ENCODE assay signal across 8 cellular contexts in genomic region chr5:17218353-17219005, GRCh38. TPM values are rescaled to one million over a fixed set of nuclear protein-coding genes. Genes with fewer than 3 reads are reported as not detected.
DNase-seq lines count a peak whose midpoint lies in the region; ATAC-seq lines count a peak whose summit lies in the region.

No MANE protein-coding gene starts in this region.

- ATAC-seq in HG02884 (IDR thresholded peaks at IDR 0.05; ENCODE audit: unreplicated experiment) (peak; percentile 35), esophagus mucosa (peak; percentile 3)
- peak; percentile 35 for ATAC-seq in naive thymus-derived CD4-positive, alpha-beta T cell

- H3K4me3 ChIP-seq in SK-N-MC = peak overlapping the region; percentile 97
- H3K4me3 ChIP-seq in naive thymus-derived CD4-positive, alpha-beta T cell (ENCODE audit: low read length) = peak overlapping the region; percentile 27

- no peaks in the 10 kb centered on the region for H3K9me3 Mint-ChIP-seq in activated naive CD4-positive, alpha-beta T cell treated with anti-CD3 and anti-CD28 coated beads, Interleukin-2, amount 50 U/mL, for 24 hours
- H3K9me3 Mint-ChIP-seq in naive thymus-derived CD4-positive, alpha-beta T cell = peaks cover 0 to 8% (median 0%) of the 10 kb centered on the region in 11 donors

- peaks cover 45% of the 10 kb centered on the region for H3K27me3 Mint-ChIP-seq in activated naive CD4-positive, alpha-beta T cell treated with anti-CD3 and anti-CD28 coated beads, Interleukin-2, amount 50 U/mL, for 24 hours
- H3K27me3 Mint-ChIP-seq in naive thymus-derived CD4-positive, alpha-beta T cell = peaks cover 46 to 67% (median 59%) of the 10 kb centered on the region in 5 donors

- H3K9ac ChIP-seq in SK-N-MC (ENCODE audit: insufficient read length) = peak overlapping the region; percentile 89

- H3K27me3 ChIP-seq in naive thymus-derived CD4-positive, alpha-beta T cell (ENCODE audit: control insufficient read depth in 2 of 2, insufficient read depth in 2 of 2, low read length in 2 of 2) = peaks cover 0 to 3% of the 10 kb centered on the region in 2 donors

- H3K36me3 ChIP-seq in SK-N-MC (ENCODE audit: insufficient read depth, low read length) = peaks cover 44% of the 10 kb centered on the region
- H3K36me3 ChIP-seq in naive thymus-derived CD4-positive, alpha-beta T cell (ENCODE audit: control insufficient read depth in 2 of 3, insufficient read depth in 3 of 3, low read length in 3 of 3) = no peaks in the 10 kb centered on the region

- POLR2A ChIA-PET in naive thymus-derived CD4-positive, alpha-beta T cell (lab: Charles Lee) = no interaction called here

- no peaks in the 10 kb centered on the region for H3K36me3 Mint-ChIP-seq in activated naive CD4-positive, alpha-beta T cell treated with anti-CD3 and anti-CD28 coated beads, Interleukin-2, amount 50 U/mL, for 24 hours
- no peaks in the 10 kb centered on the region for H3K36me3 Mint-ChIP-seq in naive thymus-derived CD4-positive, alpha-beta T cell

- peaks cover 11% of the 10 kb centered on the region for H3K4me1 Mint-ChIP-seq in activated naive CD4-positive, alpha-beta T cell treated with anti-CD3 and anti-CD28 coated beads, Interleukin-2, amount 50 U/mL, for 24 hours
- H3K4me1 Mint-ChIP-seq in naive thymus-derived CD4-positive, alpha-beta T cell = peaks cover 3 to 21% (median 19%) of the 10 kb centered on the region in 7 donors

- intact Hi-C loops in naive thymus-derived CD4-positive, alpha-beta T cell (cut with micrococcal nuclease) = no loop called here

- peaks cover 0 to 7% of the 10 kb centered on the region in 2 donors for H3K4me1 ChIP-seq in naive thymus-derived CD4-positive, alpha-beta T cell (ENCODE audit: control insufficient read depth in 2 of 2, insufficient read depth in 2 of 2, low read length in 2 of 2)

- H3K4me3 Mint-ChIP-seq in activated naive CD4-positive, alpha-beta T cell treated with anti-CD3 and anti-CD28 coated beads, Interleukin-2, amount 50 U/mL, for 24 hours = peak overlapping the region; percentile 70
- peak overlapping the region in 9 of 10 donors; percentile 62 to 86 (median 76) for H3K4me3 Mint-ChIP-seq in naive thymus-derived CD4-positive, alpha-beta T cell

- no peak overlapping the region for H3K27ac Mint-ChIP-seq in activated naive CD4-positive, alpha-beta T cell treated with anti-CD3 and anti-CD28 coated beads, Interleukin-2, amount 50 U/mL, for 24 hours
- no peak overlapping the region for H3K27ac Mint-ChIP-seq in naive thymus-derived CD4-positive, alpha-beta T cell

- no peak for DNase-seq in activated naive CD4-positive, alpha-beta T cell (lab: John Stamatoyannopoulos, UW)
- no peak for DNase-seq in SK-N-MC (ENCODE audit: low read depth, low spot score)
- no peak for DNase-seq in naive thymus-derived CD4-positive, alpha-beta T cell
- DNase-seq in NCI-H128 (lab: John Stamatoyannopoulos, UW; ENCODE audit: unreplicated experiment) = no peak
- no peak for DNase-seq in activated CD4-positive, alpha-beta T cell treated with anti-CD3 and anti-CD28 coated beads for 1 hour

- peak overlapping the region; percentile 72; the same call in 1 of the 2 replicates for H3K27ac ChIP-seq in SK-N-MC
- H3K27ac ChIP-seq in naive thymus-derived CD4-positive, alpha-beta T cell (ENCODE audit: low read depth, low read length) = no peak overlapping the region

- no peaks in the 10 kb centered on the region for H3K9me3 ChIP-seq in SK-N-MC (ENCODE audit: low read depth, low read length)
- no peaks in the 10 kb centered on the region for H3K9me3 ChIP-seq in naive thymus-derived CD4-positive, alpha-beta T cell (ENCODE audit: control insufficient read depth in 2 of 3, low read length in 3 of 3)

- CTCF ChIA-PET in naive thymus-derived CD4-positive, alpha-beta T cell (lab: Charles Lee) = no interaction called here

RNA-seq across cellular contexts. Expression of gene BASP1, which starts 1.0 kb away (rescaled TPM):
- total RNA-seq in esophagus mucosa = 4.9 TPM
- 1 to 10 TPM in 4 of 5 experiments, not detected in 1; 1.1 to 9.6 (median 2.6) TPM for total RNA-seq in naive thymus-derived CD4-positive, alpha-beta T cell
- under 1 TPM; 0.23 to 0.24 TPM for polyA plus RNA-seq in naive thymus-derived CD4-positive, alpha-beta T cell
